8 cellular contexts compared by ENCODE assay signal in the genomic region with DNA sequence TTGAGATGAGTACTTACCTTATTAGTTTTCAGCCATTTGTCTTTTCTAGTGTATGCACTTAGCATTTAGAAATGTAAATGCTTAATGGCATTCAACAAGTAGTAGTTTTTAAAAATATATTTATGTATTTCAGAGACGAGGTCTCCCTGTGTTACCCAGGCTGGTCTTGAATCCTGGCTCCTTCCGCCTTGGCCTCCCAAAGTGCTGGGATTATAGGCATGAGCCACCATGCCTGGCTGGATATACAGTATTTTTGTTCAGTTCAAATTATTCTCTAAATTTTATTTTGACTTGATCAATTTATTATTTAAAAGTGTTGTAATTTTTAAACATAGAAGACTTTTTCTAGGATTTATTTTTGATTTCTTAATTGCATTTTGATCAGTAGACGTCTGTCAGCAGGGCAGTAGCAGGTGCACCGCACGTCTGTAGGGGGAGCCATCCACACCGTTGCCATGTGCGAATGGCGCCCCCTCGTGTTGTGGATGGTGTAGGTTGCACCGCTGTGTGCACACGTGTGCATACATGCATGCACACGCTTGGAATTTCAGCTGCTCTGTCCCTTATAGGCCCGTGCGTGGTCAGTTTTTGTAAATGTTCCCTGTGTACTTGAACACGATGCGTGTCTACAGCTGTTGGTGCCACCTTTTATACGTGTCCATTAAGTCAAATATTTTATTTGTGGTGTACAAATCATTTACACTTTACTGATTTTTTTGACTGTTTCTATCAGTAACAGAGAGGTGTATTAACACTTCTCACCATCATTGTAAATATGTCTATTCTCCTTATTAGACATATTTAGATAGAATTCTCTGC. TPM values are rescaled to one million over a fixed set of nuclear protein-coding genes. Genes with fewer than 3 reads are reported as not detected.
DNase-seq lines count a peak whose midpoint lies in the region; ATAC-seq and TF ChIP-seq lines count a peak whose summit lies in the region.

No MANE protein-coding gene starts in this region.

- no peaks in the 10 kb centered on the region for H3K27me3 ChIP-seq in CD4-positive, CD25-positive, alpha-beta regulatory T cell (ENCODE audit: control insufficient read depth, insufficient read depth, low read length)
- H3K27me3 ChIP-seq in SK-N-SH (ENCODE audit: insufficient read depth) = no peaks in the 10 kb centered on the region

- TF ChIP-seq RAD21 in SK-N-SH (IDR thresholded peaks at IDR 0.05; ENCODE audit: low read length) = peak; percentile 97

- TF ChIP-seq CTCF in SK-N-SH (IDR thresholded peaks at IDR 0.05) (peak; percentile 100), type B pancreatic cell (conservative IDR thresholded peaks at IDR 0.05) (peak; percentile 100)

- H3K36me3 Mint-ChIP-seq in CD4-positive, CD25-positive, alpha-beta regulatory T cell = peaks cover 17% of the 10 kb centered on the region
- H3K36me3 Mint-ChIP-seq in type B pancreatic cell = no peaks in the 10 kb centered on the region

- POLR2A ChIA-PET in SK-N-SH (lab: Yijun Ruan, JAX) = interaction anchor here (1.5 kb wide), 1 partner anchor 120 kb away, joined by 3 read pairs; no protein-coding TSS in a partner anchor

- TF ChIP-seq EP300 in SK-N-SH (IDR thresholded peaks at IDR 0.05; ENCODE audit: borderline replicate concordance in 1 of 2, low read depth in 1 of 2, low read length in 1 of 2) = no peak

- peak; percentile 99 to 100 for ATAC-seq in CD4-positive, CD25-positive, alpha-beta regulatory T cell (ENCODE audit: low read depth in 2 of 2)
- peak; percentile 83 for ATAC-seq in GM21529 (IDR thresholded peaks at IDR 0.05; ENCODE audit: unreplicated experiment)

- no peak overlapping the region for H3K4me2 ChIP-seq in SK-N-SH

- peaks cover 0 to 5% (median 0%) of the 10 kb centered on the region in 7 donors for H3K9me3 Mint-ChIP-seq in CD4-positive, CD25-positive, alpha-beta regulatory T cell
- no peaks in the 10 kb centered on the region for H3K9me3 Mint-ChIP-seq in type B pancreatic cell

- no peak overlapping the region for H3K4me3 ChIP-seq in CD4-positive, CD25-positive, alpha-beta regulatory T cell (ENCODE audit: low read depth, low read length)
- no peak overlapping the region; a peak in 1 of 4 replicates for H3K4me3 ChIP-seq in SK-N-SH (ENCODE audit: low read depth in 2 of 2, low read length in 1 of 2)

- no peak overlapping the region for H3K4me3 Mint-ChIP-seq in CD4-positive, CD25-positive, alpha-beta regulatory T cell
- H3K4me3 Mint-ChIP-seq in type B pancreatic cell = no peak overlapping the region

- no peak overlapping the region for H2AFZ ChIP-seq in SK-N-SH (ENCODE audit: low read depth)

- H4K20me1 ChIP-seq in SK-N-SH (ENCODE audit: insufficient read depth) = peaks cover 44% of the 10 kb centered on the region

- H3K79me2 ChIP-seq in SK-N-SH (ENCODE audit: insufficient read depth) = peaks cover 72% of the 10 kb centered on the region

- DNase-seq in CD4-positive, CD25-positive, alpha-beta regulatory T cell = peak; percentile 75 to 94 (median 84)
- DNase-seq in MV-4-11 (lab: John Stamatoyannopoulos, UW) (peak; percentile 83), SK-N-SH (peak; percentile 96), glomerular visceral epithelial cell (ENCODE audit: extremely low spot score) (peak; percentile 89), pons (ENCODE audit: low spot score) (peak; percentile 40), type B pancreatic cell (ENCODE audit: extremely low spot score, unreplicated experiment) (peak; percentile 87)
- DNase-seq in activated naive CD4-positive, alpha-beta T cell treated with Interleukin-2 at 50 U/mL for 16 hours = peak; percentile 92

- H3K4me1 Mint-ChIP-seq in CD4-positive, CD25-positive, alpha-beta regulatory T cell = peaks cover 11 to 23% (median 16%) of the 10 kb centered on the region in 4 donors
- H3K4me1 Mint-ChIP-seq in type B pancreatic cell (ENCODE audit: unreplicated experiment) = peaks cover 18% of the 10 kb centered on the region

- H3K27ac Mint-ChIP-seq in CD4-positive, CD25-positive, alpha-beta regulatory T cell = no peak overlapping the region
- H3K27ac Mint-ChIP-seq in type B pancreatic cell = no peak overlapping the region

- no peaks in the 10 kb centered on the region for H3K9me2 ChIP-seq in SK-N-SH

- H3K9me3 ChIP-seq in CD4-positive, CD25-positive, alpha-beta regulatory T cell (ENCODE audit: control insufficient read depth in 2 of 2, low read length in 2 of 2) = no peaks in the 10 kb centered on the region
- no peaks in the 10 kb centered on the region for H3K9me3 ChIP-seq in SK-N-SH

- 18% methylated on average over 17 of the region's 17 CpGs for WGBS in SK-N-SH (ENCODE audit: low lambda C conversion rate)

- H3K27ac ChIP-seq in CD4-positive, CD25-positive, alpha-beta regulatory T cell (ENCODE audit: insufficient read depth, low read length, poor library complexity, severe bottlenecking) = no peak overlapping the region
- H3K27ac ChIP-seq in SK-N-SH (ENCODE audit: low read depth in 2 of 2, low read length in 1 of 2) = no peak overlapping the region

- H3K9ac ChIP-seq in SK-N-SH = no peak overlapping the region

- H3K36me3 ChIP-seq in CD4-positive, CD25-positive, alpha-beta regulatory T cell (ENCODE audit: control insufficient read depth, insufficient read depth, low read length) = no peaks in the 10 kb centered on the region
- H3K36me3 ChIP-seq in SK-N-SH (replicated peaks in 1 of 2; ENCODE audit: control insufficient read depth in 1 of 2, insufficient read depth in 2 of 2, low read length in 1 of 2) = peaks cover 0 to 5% of the 10 kb centered on the region in 2 experiments

- no peaks in the 10 kb centered on the region for H3K4me1 ChIP-seq in CD4-positive, CD25-positive, alpha-beta regulatory T cell (ENCODE audit: control insufficient read depth, insufficient read depth, low read length, poor library complexity, severe bottlenecking)
- no peaks in the 10 kb centered on the region for H3K4me1 ChIP-seq in SK-N-SH (ENCODE audit: control insufficient read depth in 1 of 2, insufficient read depth in 2 of 2, low read depth in 1 of 2, low read length in 1 of 2)

- H3K27me3 Mint-ChIP-seq in CD4-positive, CD25-positive, alpha-beta regulatory T cell = no peaks in the 10 kb centered on the region
- no peaks in the 10 kb centered on the region for H3K27me3 Mint-ChIP-seq in type B pancreatic cell

- H3F3A ChIP-seq in SK-N-SH (replicated peaks; ENCODE audit: insufficient read depth) = no peaks in the 10 kb centered on the region

- CTCF ChIA-PET in SK-N-SH (lab: Yijun Ruan, JAX) = interaction anchor here (0.5 to 3.5 kb wide), 115 partner anchors 10 to 523 kb away, joined by 3 to 71 read pairs (median 4); a partner anchor contains a TSS

TF ChIP-seq in SK-N-SH, 30 proteins besides CTCF, POLR2A, EP300 and RAD21 (continues in another document):
- peak; percentile 46; the same call in 1 of the 2 replicates for TF ChIP-seq TCF12 (IDR thresholded peaks at IDR 0.05)
- TF ChIP-seq SMC3 (IDR thresholded peaks at IDR 0.05; ENCODE audit: low read depth, low read length) = peak; percentile 100
- TF ChIP-seq, protein P1, sequence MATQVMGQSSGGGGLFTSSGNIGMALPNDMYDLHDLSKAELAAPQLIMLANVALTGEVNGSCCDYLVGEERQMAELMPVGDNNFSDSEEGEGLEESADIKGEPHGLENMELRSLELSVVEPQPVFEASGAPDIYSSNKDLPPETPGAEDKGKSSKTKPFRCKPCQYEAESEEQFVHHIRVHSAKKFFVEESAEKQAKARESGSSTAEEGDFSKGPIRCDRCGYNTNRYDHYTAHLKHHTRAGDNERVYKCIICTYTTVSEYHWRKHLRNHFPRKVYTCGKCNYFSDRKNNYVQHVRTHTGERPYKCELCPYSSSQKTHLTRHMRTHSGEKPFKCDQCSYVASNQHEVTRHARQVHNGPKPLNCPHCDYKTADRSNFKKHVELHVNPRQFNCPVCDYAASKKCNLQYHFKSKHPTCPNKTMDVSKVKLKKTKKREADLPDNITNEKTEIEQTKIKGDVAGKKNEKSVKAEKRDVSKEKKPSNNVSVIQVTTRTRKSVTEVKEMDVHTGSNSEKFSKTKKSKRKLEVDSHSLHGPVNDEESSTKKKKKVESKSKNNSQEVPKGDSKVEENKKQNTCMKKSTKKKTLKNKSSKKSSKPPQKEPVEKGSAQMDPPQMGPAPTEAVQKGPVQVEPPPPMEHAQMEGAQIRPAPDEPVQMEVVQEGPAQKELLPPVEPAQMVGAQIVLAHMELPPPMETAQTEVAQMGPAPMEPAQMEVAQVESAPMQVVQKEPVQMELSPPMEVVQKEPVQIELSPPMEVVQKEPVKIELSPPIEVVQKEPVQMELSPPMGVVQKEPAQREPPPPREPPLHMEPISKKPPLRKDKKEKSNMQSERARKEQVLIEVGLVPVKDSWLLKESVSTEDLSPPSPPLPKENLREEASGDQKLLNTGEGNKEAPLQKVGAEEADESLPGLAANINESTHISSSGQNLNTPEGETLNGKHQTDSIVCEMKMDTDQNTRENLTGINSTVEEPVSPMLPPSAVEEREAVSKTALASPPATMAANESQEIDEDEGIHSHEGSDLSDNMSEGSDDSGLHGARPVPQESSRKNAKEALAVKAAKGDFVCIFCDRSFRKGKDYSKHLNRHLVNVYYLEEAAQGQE (IDR thresholded peaks at IDR 0.05; ENCODE audit: low read depth, low read length) = peak; percentile 20; the same call in 1 of the 2 replicates
- TF ChIP-seq MEF2A (IDR thresholded peaks at IDR 0.05; ENCODE audit: borderline replicate concordance, low read depth) = no peak
- TF ChIP-seq, protein P2, sequence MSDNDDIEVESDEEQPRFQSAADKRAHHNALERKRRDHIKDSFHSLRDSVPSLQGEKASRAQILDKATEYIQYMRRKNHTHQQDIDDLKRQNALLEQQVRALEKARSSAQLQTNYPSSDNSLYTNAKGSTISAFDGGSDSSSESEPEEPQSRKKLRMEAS (IDR thresholded peaks at IDR 0.05; ENCODE audit: low read depth) = peak; percentile 94
- peak; percentile 84 for TF ChIP-seq RCOR1 (IDR thresholded peaks at IDR 0.05; ENCODE audit: low read length)
- TF ChIP-seq CHD2 (IDR thresholded peaks at IDR 0.05; ENCODE audit: low read length, partially characterized antibody) = peak; percentile 79
- TF ChIP-seq, protein P3, sequence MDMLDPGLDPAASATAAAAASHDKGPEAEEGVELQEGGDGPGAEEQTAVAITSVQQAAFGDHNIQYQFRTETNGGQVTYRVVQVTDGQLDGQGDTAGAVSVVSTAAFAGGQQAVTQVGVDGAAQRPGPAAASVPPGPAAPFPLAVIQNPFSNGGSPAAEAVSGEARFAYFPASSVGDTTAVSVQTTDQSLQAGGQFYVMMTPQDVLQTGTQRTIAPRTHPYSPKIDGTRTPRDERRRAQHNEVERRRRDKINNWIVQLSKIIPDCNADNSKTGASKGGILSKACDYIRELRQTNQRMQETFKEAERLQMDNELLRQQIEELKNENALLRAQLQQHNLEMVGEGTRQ (IDR thresholded peaks at IDR 0.05; ENCODE audit: borderline replicate concordance, low read depth, low read length) = peak; percentile 51

RNA-seq across cellular contexts. Expression of a gene that starts 30.6 kb away (rescaled TPM):
- total RNA-seq in CD4-positive, CD25-positive, alpha-beta regulatory T cell = 70.1 TPM
- 1 to 10 TPM; 4.7 to 8.5 (median 6.8) TPM for polyA plus RNA-seq in CD4-positive, CD25-positive, alpha-beta regulatory T cell
- 9.0 and 14.9 TPM in 2 replicates for polyA plus RNA-seq in SK-N-SH (2012; rRNA removed)
- polyA plus RNA-seq in SK-N-SH (2012; cell fraction: cytosol; rRNA removed) = 6.0 and 9.5 TPM in 2 replicates
- 19.9 and 24.6 TPM in 2 replicates for polyA plus RNA-seq in SK-N-SH (2012; cell fraction: nucleus; rRNA removed)
- total RNA-seq in type B pancreatic cell (ENCODE audit: low replicate concordance) = 29.3 and 39.8 TPM in 2 replicates

Comparison
In these comparisons a context has a peak if more than half of its experiments do, and no peak if none do; other contexts are left out.
1. DNase-seq: peak in every context shown above with its lines; median percentile 96 in SK-N-SH; 92 in activated naive CD4-positive, alpha-beta T cell treated with Interleukin-2 at 50 U/mL for 16 hours; 89 in glomerular visceral epithelial cell; 87 in type B pancreatic cell; 84 in CD4-positive, CD25-positive, alpha-beta regulatory T cell; 83 in MV-4-11; 40 in pons.